ENCODE assay signal across 23 cellular contexts in genomic region chr6:99093781-99094180, GRCh38.
DNase-seq lines count a peak whose midpoint lies in the region; ATAC-seq, FAIRE-seq and TF ChIP-seq lines count a peak whose summit lies in the region.
"Had no signal": no experiment of that assay in that cellular context is flagged by ENCODE, and none has a peak within 500 bp of the region (broad histone marks: within the 10 kb centered on the region; RNA-seq: fewer than 3 reads in every experiment).

No MANE protein-coding gene starts in this region.

- H3K4me3 ChIP-seq in BLaER1: no peak overlapping the region
- H3K4me3 ChIP-seq in HepG2 (replicated peaks in 1 of 3; ENCODE audit: insufficient read depth in 1 of 3, low read depth in 2 of 3, low read length in 3 of 3): no peak overlapping the region
- H3K4me3 ChIP-seq: adrenal gland, heart right ventricle, transverse colon had no signal

- H3K27me3 Mint-ChIP-seq in activated CD4-positive, alpha-beta T cell treated with anti-CD3 and anti-CD28 coated beads for 36 hours: peaks cover 35% of the 10 kb centered on the region
- peaks cover 27% of the 10 kb centered on the region for H3K27me3 Mint-ChIP-seq in activated CD4-positive, alpha-beta memory T cell treated with anti-CD3 and anti-CD28 coated beads for 36 hours

- H3K4me2 ChIP-seq in BLaER1: peak overlapping the region; percentile 57
- H3K4me2 ChIP-seq in HepG2 (ENCODE audit: low read depth, low read length): no peak overlapping the region

- no peaks in the 10 kb centered on the region for H3K79me2 ChIP-seq in HepG2 (ENCODE audit: insufficient read depth, low read length)

- no peak for FAIRE-seq in HepG2 (lab: Jason Lieb, UNC)
- FAIRE-seq: endothelial cell of umbilical vein, RCC 7860 had no signal

- H3K36me3 ChIP-seq in BLaER1: no peaks in the 10 kb centered on the region
- no peaks in the 10 kb centered on the region for H3K36me3 ChIP-seq in HepG2 (replicated peaks in 1 of 2; ENCODE audit: control insufficient read depth in 1 of 2, insufficient read depth in 2 of 2, low read length in 2 of 2)
- H3K36me3 ChIP-seq: adrenal gland, heart right ventricle, transverse colon, WERI-Rb-1 had no signal

- ATAC-seq in HG02642 (IDR thresholded peaks at IDR 0.05; ENCODE audit: poor library complexity, unreplicated experiment) (peak; percentile 30), HepG2 (no peak), GM18870 (IDR thresholded peaks at IDR 0.05; ENCODE audit: unreplicated experiment) (no peak)
- ATAC-seq in activated CD4-positive, alpha-beta T cell treated with anti-CD3 and anti-CD28 coated beads for 36 hours: no peak
- ATAC-seq: heart right ventricle, left ventricle myocardium superior had no signal

- TF ChIP-seq RAD21 in HepG2 (CRISPR knock-in tag; IDR thresholded peaks at IDR 0.05): no peak

- CTCF ChIA-PET in activated CD4-positive, alpha-beta T cell treated with anti-CD3 and anti-CD28 coated beads for 36 hours (lab: Charles Lee): interaction anchor here (0.6 kb wide), 1 partner anchor 26 kb away, joined by 3 read pairs; no protein-coding TSS in a partner anchor
- CTCF ChIA-PET in HepG2 (lab: Yijun Ruan, JAX; ENCODE audit: low intra/inter-chr PET ratio, low total read pairs): no interaction called here
- CTCF ChIA-PET in activated CD4-positive, alpha-beta memory T cell treated with anti-CD3 and anti-CD28 coated beads for 36 hours (lab: Charles Lee): no interaction called here

- WGBS in HepG2 (ENCODE audit: low lambda C conversion rate): 27% methylated on average over 6 of the region's 7 CpGs

- H3K9ac ChIP-seq in BLaER1 (no peak overlapping the region), HepG2 (ENCODE audit: insufficient read depth, low read depth, low read length) (no peak overlapping the region)

- no peak overlapping the region for H3K27ac Mint-ChIP-seq in activated CD4-positive, alpha-beta T cell treated with anti-CD3 and anti-CD28 coated beads for 36 hours
- H3K27ac Mint-ChIP-seq in activated CD4-positive, alpha-beta memory T cell treated with anti-CD3 and anti-CD28 coated beads for 36 hours: no peak overlapping the region
- H3K27ac Mint-ChIP-seq: CD4-positive, CD25-positive, alpha-beta regulatory T cell; stimulated activated naive CD8-positive, alpha-beta T cell treated with anti-CD3 and anti-CD28 coated beads, Interleukin-15, Interleukin-2, amounts not matched to agents 100 ng/mL and 50 ng/mL, for 24 hours had no signal

- H4K20me1 ChIP-seq in BLaER1: no peaks in the 10 kb centered on the region
- H4K20me1 ChIP-seq in HepG2 (ENCODE audit: insufficient read depth, low read length): no peaks in the 10 kb centered on the region

- H3K4me1 Mint-ChIP-seq in activated CD4-positive, alpha-beta T cell treated with anti-CD3 and anti-CD28 coated beads for 36 hours: no peaks in the 10 kb centered on the region
- H3K4me1 Mint-ChIP-seq in activated CD4-positive, alpha-beta memory T cell treated with anti-CD3 and anti-CD28 coated beads for 36 hours (ENCODE audit: low read depth): no peaks in the 10 kb centered on the region

- no peak for TF ChIP-seq EP300 in HepG2 (IDR thresholded peaks at IDR 0.05; ENCODE audit: low read depth in 2 of 2, low read length in 2 of 2)
- no peak for TF ChIP-seq EP300 in HepG2 (CRISPR knock-in tag; IDR thresholded peaks at IDR 0.05; ENCODE audit: borderline replicate concordance)

- intact Hi-C loops in activated CD4-positive, alpha-beta T cell treated with anti-CD3 and anti-CD28 coated beads for 36 hours (cut with DNase I, micrococcal nuclease): no loop called here
- intact Hi-C loops in HepG2 (cut with micrococcal nuclease; ENCODE audit: unreplicated experiment): no loop called here
- intact Hi-C loops in activated CD4-positive, alpha-beta memory T cell treated with anti-CD3 and anti-CD28 coated beads for 36 hours (cut with micrococcal nuclease): no loop called here

- TF ChIP-seq POLR2A in HepG2 (IDR thresholded peaks at IDR 0.05; ENCODE audit: insufficient read depth in 1 of 2, low read depth in 2 of 2, low read length in 2 of 2): no peak

- no peak overlapping the region for H2AFZ ChIP-seq in HepG2 (ENCODE audit: low read length)

- no peaks in the 10 kb centered on the region for H3K36me3 Mint-ChIP-seq in activated CD4-positive, alpha-beta T cell treated with anti-CD3 and anti-CD28 coated beads for 36 hours (ENCODE audit: low read depth)
- H3K36me3 Mint-ChIP-seq in activated CD4-positive, alpha-beta memory T cell treated with anti-CD3 and anti-CD28 coated beads for 36 hours: no peaks in the 10 kb centered on the region
- H3K36me3 Mint-ChIP-seq: CD4-positive, CD25-positive, alpha-beta regulatory T cell had no signal

- no peak for TF ChIP-seq CTCF in HepG2 (CRISPR knock-in tag; IDR thresholded peaks at IDR 0.05)

- H3K4me1 ChIP-seq in BLaER1 (peaks cover 34% of the 10 kb centered on the region), HepG2 (ENCODE audit: insufficient read depth, low read length) (no peaks in the 10 kb centered on the region)
- H3K4me1 ChIP-seq: adrenal gland, heart right ventricle, transverse colon had no signal

- POLR2A ChIA-PET in activated CD4-positive, alpha-beta T cell treated with anti-CD3 and anti-CD28 coated beads for 36 hours (lab: Charles Lee): no interaction called here
- POLR2A ChIA-PET in HepG2 (lab: Yijun Ruan, JAX): no interaction called here
- POLR2A ChIA-PET in activated CD4-positive, alpha-beta memory T cell treated with anti-CD3 and anti-CD28 coated beads for 36 hours (lab: Charles Lee): no interaction called here

- BruUV-seq in HepG2 (replicated peaks; lab: Mats Ljungman, UMichigan): no TSS peak

- H3K9me3 Mint-ChIP-seq in activated CD4-positive, alpha-beta T cell treated with anti-CD3 and anti-CD28 coated beads for 36 hours (ENCODE audit: low read depth): no peaks in the 10 kb centered on the region
- no peaks in the 10 kb centered on the region for H3K9me3 Mint-ChIP-seq in activated CD4-positive, alpha-beta memory T cell treated with anti-CD3 and anti-CD28 coated beads for 36 hours
- H3K9me3 Mint-ChIP-seq: stimulated activated naive CD8-positive, alpha-beta T cell treated with anti-CD3 and anti-CD28 coated beads, Interleukin-15, Interleukin-2, amounts not matched to agents 100 ng/mL and 50 ng/mL, for 24 hours had no signal

- H3K27me3 ChIP-seq in BLaER1 (no peaks in the 10 kb centered on the region), HepG2 (ENCODE audit: control insufficient read depth in 1 of 2, insufficient read depth in 2 of 2, low read length in 2 of 2) (peaks cover 0 to 19% of the 10 kb centered on the region in 2 experiments; a peak in 2 of 5 replicates)
- H3K27me3 ChIP-seq: adrenal gland had no signal

- H3K27ac ChIP-seq in BLaER1 (no peak overlapping the region), HepG2 (ENCODE audit: extremely low read length, insufficient read depth, low read length) (no peak overlapping the region)
- H3K27ac ChIP-seq: adrenal gland, heart right ventricle, transverse colon, WERI-Rb-1 had no signal

- H3K4me3 Mint-ChIP-seq in activated CD4-positive, alpha-beta T cell treated with anti-CD3 and anti-CD28 coated beads for 36 hours: no peak overlapping the region
- no peak overlapping the region for H3K4me3 Mint-ChIP-seq in activated CD4-positive, alpha-beta memory T cell treated with anti-CD3 and anti-CD28 coated beads for 36 hours
- H3K4me3 Mint-ChIP-seq: CD4-positive, CD25-positive, alpha-beta regulatory T cell; stimulated activated naive CD8-positive, alpha-beta T cell treated with anti-CD3 and anti-CD28 coated beads, Interleukin-15, Interleukin-2, amounts not matched to agents 100 ng/mL and 50 ng/mL, for 24 hours had no signal

- in situ Hi-C loops in HepG2 (cut with HindIII; ENCODE audit: extremely low pct_ligation_motif_present, low pct_unique_long_range_greater_than_20kb): no loop called here

- peak; percentile 54 for DNase-seq in NCI-H2029 (lab: John Stamatoyannopoulos, UW)
- peak; percentile 28 for DNase-seq in UCSD-AML1 (lab: John Stamatoyannopoulos, UW; ENCODE audit: unreplicated experiment)
- DNase-seq in activated CD4-positive, alpha-beta T cell treated with anti-CD3 and anti-CD28 coated beads for 36 hours: no peak
- no peak for DNase-seq in HepG2 (ENCODE audit: low spot score)
- DNase-seq in activated CD4-positive, alpha-beta memory T cell treated with anti-CD3 and anti-CD28 coated beads for 36 hours: no peak
- DNase-seq: adrenal gland; CD4-positive, CD25-positive, alpha-beta regulatory T cell; cortex of kidney; DMS 273 treated with DMSO at 0.1 percent for 48 hours; heart right ventricle; left ventricle myocardium superior; NCI-H1694 treated with DMSO at 0.1 percent for 48 hours; NK-92 treated with Interleukin-12 subunit alpha and Interleukin-12 subunit beta, amount 100 ng/mL, for 24 hours; stimulated activated CD4-positive, alpha-beta T cell treated with anti-CD3 and anti-CD28 coated beads, Interleukin-4, amount 100 ng/mL, for 24 hours; T-helper 2 cell; transverse colon; WERI-Rb-1 had no signal

- H3K9me3 ChIP-seq in BLaER1 (no peaks in the 10 kb centered on the region), HepG2 (ENCODE audit: low read length) (no peaks in the 10 kb centered on the region)
- H3K9me3 ChIP-seq: adrenal gland, heart right ventricle, transverse colon had no signal

TF ChIP-seq in HepG2, 621 proteins besides CTCF, POLR2A, EP300 and RAD21:
- TF ChIP-seq IKZF4 (CRISPR knock-in tag; IDR thresholded peaks at IDR 0.05; ENCODE audit: borderline replicate concordance, low read depth, not compliant biosample characterization): no peak
- no peak for TF ChIP-seq ZNF3 (CRISPR knock-in tag; IDR thresholded peaks at IDR 0.05)
- no peak for TF ChIP-seq PHF21A (CRISPR knock-in tag; IDR thresholded peaks at IDR 0.05)
- TF ChIP-seq TEAD3 (CRISPR knock-in tag; optimal IDR thresholded peaks at IDR 0.05; ENCODE audit: borderline replicate concordance): no peak
- TF ChIP-seq ZSCAN21 (CRISPR knock-in tag; IDR thresholded peaks at IDR 0.05; ENCODE audit: borderline replicate concordance): no peak
- no peak for TF ChIP-seq ZFY (CRISPR knock-in tag; IDR thresholded peaks at IDR 0.05)
TF ChIP-seq in HepG2: peak in this region for 0.

Comparison
In these comparisons a context has a peak if more than half of its experiments do, and no peak if none do; other contexts are left out.
1. DNase-seq: peak in NCI-H2029 (single experiment) and UCSD-AML1 (single experiment); none in activated CD4-positive, alpha-beta T cell treated with anti-CD3 and anti-CD28 coated beads for 36 hours (single experiment), HepG2 (single experiment) and activated CD4-positive, alpha-beta memory T cell treated with anti-CD3 and anti-CD28 coated beads for 36 hours (single experiment).